ENCODE assay signal across 9 cellular contexts in the genomic region with DNA sequence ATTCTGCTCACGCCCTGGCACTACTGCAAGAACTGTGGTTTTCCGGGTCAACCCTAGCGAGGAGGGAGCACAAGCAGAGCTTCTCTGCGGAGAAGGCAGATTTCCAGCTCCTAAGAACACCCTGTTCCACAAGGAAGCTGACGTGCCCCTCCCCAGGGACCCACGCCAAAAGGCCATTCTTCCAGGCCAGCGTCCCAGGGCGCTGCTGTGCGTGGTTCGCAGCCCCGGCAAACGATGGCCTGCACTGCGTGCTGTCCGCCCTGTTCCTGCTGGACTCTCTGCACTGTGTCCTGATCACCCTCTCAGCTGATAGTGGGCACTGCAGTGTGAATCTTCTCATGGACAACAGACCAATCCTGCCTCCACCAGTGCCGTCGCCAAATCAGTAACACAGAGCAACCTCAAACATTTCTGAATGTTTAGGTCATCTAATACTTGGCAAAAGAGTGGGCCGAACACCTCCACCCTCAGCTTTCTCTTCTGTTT. TPM values are rescaled to one million over a fixed set of nuclear protein-coding genes. Genes with fewer than 3 reads are reported as not detected.
A peak's percentile ranks its signal among the peaks of the same experiment; 100 is the strongest.
DNase-seq lines count a peak whose midpoint lies in the region; TF ChIP-seq lines count a peak whose summit lies in the region.
"Had no signal": no experiment of that assay in that cellular context is flagged by ENCODE, and none has a peak within 500 bp of the region (broad histone marks: within the 10 kb centered on the region; RNA-seq: fewer than 3 reads in every experiment).

No MANE protein-coding gene starts in this region.

- TF ChIP-seq CTCF in fibroblast of pulmonary artery (IDR thresholded peaks at IDR 0.05; ENCODE audit: low read length, missing control alignments) = no peak
- TF ChIP-seq CTCF in vagina (IDR thresholded peaks at IDR 0.05) = no peak

- POLR2A ChIA-PET in activated CD4-positive, alpha-beta T cell treated with anti-CD3 and anti-CD28 coated beads, Interleukin-2, amount 10 ng/mL, durations not matched to agents 7 days and 5 days (lab: Charles Lee) = no interaction called here

- no peak for DNase-seq in activated CD4-positive, alpha-beta T cell treated with anti-CD3 and anti-CD28 coated beads, Interleukin-2, amount 10 ng/mL, durations not matched to agents 7 days and 5 days
- DNase-seq in activated CD4-positive, alpha-beta T cell treated with anti-CD3 and anti-CD28 coated beads, Interleukin-2, amount 10 ng/mL, durations not matched to agents 24 days and 14 days = no peak
- peak; percentile 95 for DNase-seq in fibroblast of pulmonary artery (ENCODE audit: low read depth)
- no peak for DNase-seq in vagina (ENCODE audit: extremely low spot score in 2 of 2)
- DNase-seq in SKM-1 (lab: John Stamatoyannopoulos, UW; ENCODE audit: unreplicated experiment) = no peak
- no peak for DNase-seq in HuH-7.5 (ENCODE audit: low spot score)
- DNase-seq in NCI-H82 (lab: John Stamatoyannopoulos, UW) = no peak
- DNase-seq: 8988T had no signal

- H3K27ac ChIP-seq in muscle layer of colon (ENCODE audit: low read depth, low read length) (peak overlapping the region; percentile 81), vagina (peak overlapping the region; percentile 73)

- no peak for TF ChIP-seq POLR2A in vagina (IDR thresholded peaks at IDR 0.05)

- H3K4me1 ChIP-seq in muscle layer of colon (ENCODE audit: insufficient read depth, low read length) (peaks cover 24% of the 10 kb centered on the region), vagina (peaks cover 16% of the 10 kb centered on the region)

- no peaks in the 10 kb centered on the region for H3K27me3 ChIP-seq in muscle layer of colon (ENCODE audit: control insufficient read depth in 1 of 2, insufficient read depth in 2 of 2, low read length in 2 of 2)
- H3K27me3 ChIP-seq in vagina = no peaks in the 10 kb centered on the region

- H3K4me3 ChIP-seq in fibroblast of pulmonary artery (replicated peaks; ENCODE audit: low read depth, low read length) (no peak overlapping the region), muscle layer of colon (ENCODE audit: low read depth in 1 of 2, low read length in 2 of 2) (no peak overlapping the region), vagina (no peak overlapping the region)

- H3K36me3 ChIP-seq in muscle layer of colon (ENCODE audit: insufficient read depth, low read length) = peaks cover 74% of the 10 kb centered on the region
- H3K36me3 ChIP-seq in vagina = peaks cover 0 to 33% of the 10 kb centered on the region in 2 donors

- H3K36me3 Mint-ChIP-seq in activated CD4-positive, alpha-beta T cell treated with anti-CD3 and anti-CD28 coated beads, Interleukin-2, amount 10 ng/mL, durations not matched to agents 7 days and 5 days (ENCODE audit: low read depth) = peaks cover 8% of the 10 kb centered on the region
- H3K36me3 Mint-ChIP-seq in activated CD4-positive, alpha-beta T cell treated with anti-CD3 and anti-CD28 coated beads, Interleukin-2, amount 10 ng/mL, durations not matched to agents 24 days and 14 days (ENCODE audit: low read depth) = peaks cover 30% of the 10 kb centered on the region

- H3K4me1 Mint-ChIP-seq in activated CD4-positive, alpha-beta T cell treated with anti-CD3 and anti-CD28 coated beads, Interleukin-2, amount 10 ng/mL, durations not matched to agents 7 days and 5 days = no peaks in the 10 kb centered on the region
- no peaks in the 10 kb centered on the region for H3K4me1 Mint-ChIP-seq in activated CD4-positive, alpha-beta T cell treated with anti-CD3 and anti-CD28 coated beads, Interleukin-2, amount 10 ng/mL, durations not matched to agents 24 days and 14 days

- peak overlapping the region; percentile 13 for H3K27ac Mint-ChIP-seq in activated CD4-positive, alpha-beta T cell treated with anti-CD3 and anti-CD28 coated beads, Interleukin-2, amount 10 ng/mL, durations not matched to agents 7 days and 5 days
- no peak overlapping the region for H3K27ac Mint-ChIP-seq in activated CD4-positive, alpha-beta T cell treated with anti-CD3 and anti-CD28 coated beads, Interleukin-2, amount 10 ng/mL, durations not matched to agents 24 days and 14 days

- H3K4me3 Mint-ChIP-seq in activated CD4-positive, alpha-beta T cell treated with anti-CD3 and anti-CD28 coated beads, Interleukin-2, amount 10 ng/mL, durations not matched to agents 7 days and 5 days = no peak overlapping the region
- no peak overlapping the region for H3K4me3 Mint-ChIP-seq in activated CD4-positive, alpha-beta T cell treated with anti-CD3 and anti-CD28 coated beads, Interleukin-2, amount 10 ng/mL, durations not matched to agents 24 days and 14 days

- intact Hi-C loops in activated CD4-positive, alpha-beta T cell treated with anti-CD3 and anti-CD28 coated beads, Interleukin-2, amount 10 ng/mL, durations not matched to agents 24 days and 14 days (cut with micrococcal nuclease) = no loop called here
- intact Hi-C loops in vagina (cut with DNase I) = no loop called here

- no peak overlapping the region for H3K9ac ChIP-seq in muscle layer of colon (ENCODE audit: low read length)

- no peaks in the 10 kb centered on the region for H3K9me3 Mint-ChIP-seq in activated CD4-positive, alpha-beta T cell treated with anti-CD3 and anti-CD28 coated beads, Interleukin-2, amount 10 ng/mL, durations not matched to agents 7 days and 5 days
- H3K9me3 Mint-ChIP-seq in activated CD4-positive, alpha-beta T cell treated with anti-CD3 and anti-CD28 coated beads, Interleukin-2, amount 10 ng/mL, durations not matched to agents 24 days and 14 days = no peaks in the 10 kb centered on the region

- no peaks in the 10 kb centered on the region for H3K27me3 Mint-ChIP-seq in activated CD4-positive, alpha-beta T cell treated with anti-CD3 and anti-CD28 coated beads, Interleukin-2, amount 10 ng/mL, durations not matched to agents 7 days and 5 days
- H3K27me3 Mint-ChIP-seq in activated CD4-positive, alpha-beta T cell treated with anti-CD3 and anti-CD28 coated beads, Interleukin-2, amount 10 ng/mL, durations not matched to agents 24 days and 14 days = no peaks in the 10 kb centered on the region

- H3K9me3 ChIP-seq in muscle layer of colon (ENCODE audit: low read length) = no peaks in the 10 kb centered on the region
- H3K9me3 ChIP-seq in vagina = no peaks in the 10 kb centered on the region

- CTCF ChIA-PET in activated CD4-positive, alpha-beta T cell treated with anti-CD3 and anti-CD28 coated beads, Interleukin-2, amount 10 ng/mL, durations not matched to agents 7 days and 5 days (lab: Charles Lee) = interaction anchor here (0.6 kb wide), 1 partner anchor 29 kb away, joined by 3 read pairs; no protein-coding TSS in a partner anchor

RNA-seq across cellular contexts. Expression of a gene that starts 49.1 kb away (rescaled TPM):
- total RNA-seq in activated CD4-positive, alpha-beta T cell treated with anti-CD3 and anti-CD28 coated beads, Interleukin-2, amount 10 ng/mL, durations not matched to agents 7 days and 5 days = 10 to 100 TPM; 45.7 to 48.2 TPM
- total RNA-seq in activated CD4-positive, alpha-beta T cell treated with anti-CD3 and anti-CD28 coated beads, Interleukin-2, amount 10 ng/mL, durations not matched to agents 24 days and 14 days = 33.7 and 36.2 TPM in 2 replicates
- 26.3 TPM for total RNA-seq in vagina
